20 cellular contexts compared by ENCODE assay signal in the genomic region with DNA sequence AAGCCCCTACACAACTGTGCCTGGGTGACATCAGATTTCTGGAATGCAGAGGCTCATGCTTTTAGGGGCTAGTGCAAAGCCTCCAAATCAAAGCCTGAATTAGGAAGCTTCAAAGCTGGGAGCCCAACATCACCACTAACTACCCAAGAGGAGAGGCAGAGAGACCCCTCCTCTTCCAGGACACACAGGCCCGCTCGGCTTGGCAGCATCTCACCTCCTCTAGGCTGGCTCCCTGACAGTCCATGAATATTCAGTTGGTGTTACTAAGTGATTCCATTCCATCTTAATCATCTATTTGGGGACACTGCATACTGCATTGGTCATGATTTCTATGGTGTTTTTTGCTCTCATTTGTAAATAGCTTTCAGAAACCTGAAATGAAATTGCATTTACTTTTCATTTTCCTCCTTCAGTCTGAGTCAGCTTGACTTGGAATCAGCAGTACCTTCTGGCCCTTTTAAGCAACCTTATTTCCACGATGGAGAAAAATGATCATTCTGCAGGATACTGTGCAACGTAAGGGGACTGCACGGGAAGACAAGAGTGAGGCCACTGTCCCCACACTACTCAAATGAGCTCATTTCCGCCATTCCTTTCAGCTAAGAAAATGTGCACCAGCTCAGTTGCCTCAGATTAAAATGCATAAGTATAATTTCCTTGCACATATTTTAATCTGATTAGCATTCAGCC.
A peak's percentile ranks its signal among the peaks of the same experiment; 100 is the strongest.
DNase-seq lines count a peak whose midpoint lies in the region; ATAC-seq, FAIRE-seq and TF ChIP-seq lines count a peak whose summit lies in the region.
"Had no signal": no experiment of that assay in that cellular context is flagged by ENCODE, and none has a peak within 500 bp of the region (broad histone marks: within the 10 kb centered on the region; RNA-seq: fewer than 3 reads in every experiment).

No MANE protein-coding gene starts in this region.

- no peak overlapping the region for H3K4ac ChIP-seq in H1 (replicated peaks; ENCODE audit: insufficient read length, low read depth, low read length)

- H3K23me2 ChIP-seq in H1 (ENCODE audit: low read depth, low read length) = no peaks in the 10 kb centered on the region

- no peaks in the 10 kb centered on the region for H3K4me1 ChIP-seq in H1 (replicated peaks in 1 of 4; ENCODE audit: control insufficient read depth in 3 of 4, insufficient read depth in 4 of 4, low read length in 3 of 4)
- H3K4me1 ChIP-seq: body of pancreas, parathyroid adenoma, tibial artery had no signal

- no peak overlapping the region for H2BK15ac ChIP-seq in H1 (ENCODE audit: low read length)

- ATAC-seq in GM21576 (IDR thresholded peaks at IDR 0.05; ENCODE audit: unreplicated experiment) = peak; percentile 42
- ATAC-seq in HG03565 (IDR thresholded peaks at IDR 0.05; ENCODE audit: unreplicated experiment) = peak; percentile 27
- ATAC-seq in activated naive CD4-positive, alpha-beta T cell treated with anti-CD3 and anti-CD28 coated beads, Interleukin-2, amount 50 U/mL, for 72 hours = no peak
- ATAC-seq: body of pancreas had no signal

- H3K9me3 ChIP-seq in H1 (ENCODE audit: insufficient read depth in 2 of 2, low read depth in 1 of 2, low read length in 1 of 2) = no peaks in the 10 kb centered on the region
- H3K9me3 ChIP-seq: body of pancreas had no signal

- H3K27me3 ChIP-seq in H1 (replicated peaks in 1 of 4; ENCODE audit: control insufficient read depth in 3 of 4, extremely low read depth in 1 of 4, insufficient read depth in 3 of 4, low read length in 3 of 4) = no peaks in the 10 kb centered on the region
- H3K27me3 ChIP-seq: body of pancreas, tibial artery had no signal

- H2AFZ ChIP-seq in H1 (ENCODE audit: low read length) = no peak overlapping the region
- H2AFZ ChIP-seq: parathyroid adenoma had no signal

- no peak for TF ChIP-seq RAD21 in H1 (IDR thresholded peaks at IDR 0.05 in 1 of 2, conservative IDR thresholded peaks at IDR 0.05 in 1 of 2; ENCODE audit: low read depth in 2 of 2, low read length in 2 of 2)

- no peak overlapping the region for H2BK20ac ChIP-seq in H1 (ENCODE audit: low read length)

- peak; percentile 30 for DNase-seq in ELR (ENCODE audit: low read depth)
- DNase-seq in H1 (ENCODE audit: low read depth in 1 of 2, low spot score in 2 of 2) = no peak
- DNase-seq in activated T-cell treated with anti-CD3 and anti-CD28 coated beads, Interleukin-2, amount 50 U/mL, for 48 hours = no peak
- DNase-seq in MV-4-11 (lab: John Stamatoyannopoulos, UW) = no peak
- no peak for DNase-seq in activated naive CD4-positive, alpha-beta T cell treated with anti-CD3 and anti-CD28 coated beads, Interleukin-2, amount 50 U/mL, for 72 hours (ENCODE audit: low spot score in 2 of 2)
- DNase-seq in HCEC 1CT = no peak
- DNase-seq: activated CD4-positive, alpha-beta T cell treated with anti-CD3 and anti-CD28 coated beads, Interleukin-2, amount 10 ng/mL, durations not matched to agents 7 days and 5 days; body of pancreas; effector memory CD4-positive, alpha-beta T cell; foreskin melanocyte; H7; midbrain; NCI-H146; tibial artery had no signal

- no peaks in the 10 kb centered on the region for H3K79me2 ChIP-seq in H1 (ENCODE audit: control insufficient read depth in 1 of 2, insufficient read depth in 2 of 2, low read length in 2 of 2)
- H3K79me2 ChIP-seq: parathyroid adenoma had no signal

- no peak overlapping the region for H3K27ac ChIP-seq in H1 (ENCODE audit: low read depth, low read length)
- H3K27ac ChIP-seq: body of pancreas, parathyroid adenoma, tibial artery had no signal

- peaks cover 3 to 4% of the 10 kb centered on the region in 2 donors for H3K9me3 Mint-ChIP-seq in activated naive CD4-positive, alpha-beta T cell treated with anti-CD3 and anti-CD28 coated beads, Interleukin-2, amount 50 U/mL, for 72 hours
- H3K9me3 Mint-ChIP-seq: activated CD4-positive, alpha-beta T cell treated with anti-CD3 and anti-CD28 coated beads, Interleukin-2, amount 10 ng/mL, durations not matched to agents 7 days and 5 days had no signal

- no peak overlapping the region for H4K8ac ChIP-seq in H1 (ENCODE audit: extremely low read depth, insufficient read depth, low read length)

- H2AK5ac ChIP-seq in H1 (ENCODE audit: low read depth, low read length) = no peak overlapping the region

- POLR2A ChIA-PET in H1 (lab: Charles Lee; ENCODE audit: partially characterized antibody) = no interaction called here

- FAIRE-seq in H1 (lab: Jason Lieb, UNC) = no peak
- FAIRE-seq: D721Med, GM19239, islet of Langerhans had no signal

- 97% methylated on average over 6 of the region's 6 CpGs; no CpG with 5 or more reads in 1 of the 2 experiments for WGBS in H1 (ENCODE audit: extremely low coverage in 1 of 2, insufficient coverage in 1 of 2, insufficient read length in 1 of 2, insufficient replicate concordance in 2 of 2, low coverage in 1 of 2, low lambda C conversion rate in 2 of 2, missing lambda C conversion rate in 1 of 2), 2 experiments

- no peak overlapping the region for H3K4me3 ChIP-seq in H1 (ENCODE audit: extremely low read depth in 1 of 4, insufficient read depth in 2 of 4, low read depth in 3 of 4, low read length in 4 of 4)
- H3K4me3 ChIP-seq: body of pancreas, tibial artery had no signal

- H3K18ac ChIP-seq in H1 (ENCODE audit: extremely low read depth, low read length) = no peak overlapping the region

- no peak for TF ChIP-seq CTCF in H1 (IDR thresholded peaks at IDR 0.05; ENCODE audit: control extremely low read depth in 1 of 3, insufficient read depth in 1 of 3, low read depth in 1 of 3, low read length in 3 of 3)

- H2BK5ac ChIP-seq in H1 (ENCODE audit: low read depth, low read length) = no peak overlapping the region

- no peaks in the 10 kb centered on the region for H3K36me3 ChIP-seq in H1 (ENCODE audit: control insufficient read depth in 2 of 4, insufficient read depth in 4 of 4, low read length in 3 of 4)
- H3K36me3 ChIP-seq: tibial artery had no signal

- H3K9ac ChIP-seq in H1 (replicated peaks in 1 of 4; ENCODE audit: extremely low read depth in 1 of 4, low read depth in 3 of 4, low read length in 3 of 4) = no peak overlapping the region
- H3K9ac ChIP-seq: parathyroid adenoma had no signal

- CTCF ChIA-PET in H1 (lab: Charles Lee; ENCODE audit: partially characterized antibody) = interaction anchor here (0.9 to 2.0 kb wide), 3 partner anchors 8 to 39 kb away, joined by 3 to 9 read pairs (median 3); no protein-coding TSS in a partner anchor

- no peak overlapping the region for H3K56ac ChIP-seq in H1 (replicated peaks; ENCODE audit: insufficient read length, low read depth, low read length)

- H3K36me3 Mint-ChIP-seq in activated naive CD4-positive, alpha-beta T cell treated with anti-CD3 and anti-CD28 coated beads, Interleukin-2, amount 50 U/mL, for 72 hours = no peaks in the 10 kb centered on the region

- no peaks in the 10 kb centered on the region for H3K79me1 ChIP-seq in H1 (ENCODE audit: low read depth, low read length)

- TF ChIP-seq EP300 in H1 (IDR thresholded peaks at IDR 0.05; ENCODE audit: borderline replicate concordance in 1 of 2, low read depth in 2 of 2, low read length in 2 of 2) = no peak

- H3K14ac ChIP-seq in H1 (ENCODE audit: insufficient read length) = no peak overlapping the region

- H4K91ac ChIP-seq in H1 (replicated peaks; ENCODE audit: insufficient read length, low read length) = no peak overlapping the region

- no peak for TF ChIP-seq POLR2A in H1 (IDR thresholded peaks at IDR 0.05; ENCODE audit: control extremely low read depth in 1 of 2, low read depth in 2 of 2, low read length in 2 of 2)

- H3K27ac Mint-ChIP-seq in activated naive CD4-positive, alpha-beta T cell treated with anti-CD3 and anti-CD28 coated beads, Interleukin-2, amount 50 U/mL, for 72 hours = no peak overlapping the region
- H3K27ac Mint-ChIP-seq: activated CD4-positive, alpha-beta T cell treated with anti-CD3 and anti-CD28 coated beads, Interleukin-2, amount 10 ng/mL, durations not matched to agents 7 days and 5 days had no signal

- H4K20me1 ChIP-seq in H1 (replicated peaks in 1 of 2; ENCODE audit: control insufficient read depth in 1 of 2, insufficient read depth in 2 of 2, low read length in 2 of 2) = no peaks in the 10 kb centered on the region

- no peak overlapping the region for H4K5ac ChIP-seq in H1 (ENCODE audit: insufficient read length, low read depth, low read length)

- H3K23ac ChIP-seq in H1 (ENCODE audit: insufficient read length) = no peak overlapping the region

- H2BK12ac ChIP-seq in H1 (ENCODE audit: low read depth, low read length) = no peak overlapping the region

- H3K4me2 ChIP-seq in H1 (ENCODE audit: insufficient read depth in 1 of 2, low read depth in 2 of 2, low read length in 2 of 2) = no peak overlapping the region

- H2BK120ac ChIP-seq in H1 (replicated peaks; ENCODE audit: low read depth, low read length) = no peak overlapping the region

TF ChIP-seq in H1, 55 proteins besides CTCF, POLR2A, EP300 and RAD21:
- TF ChIP-seq JUND (IDR thresholded peaks at IDR 0.05; ENCODE audit: low read length) (0 out of 2 replicates have a peak, but pooled peaks have one; percentile 33), PHF8 (conservative IDR thresholded peaks at IDR 0.05; ENCODE audit: low read depth, low read length) (no peak)

Comparison
In these comparisons a context has a peak if more than half of its experiments do, and no peak if none do; other contexts are left out.
1. ATAC-seq: peak in GM21576 (single experiment) and HG03565 (single experiment); none in activated naive CD4-positive, alpha-beta T cell treated with anti-CD3 and anti-CD28 coated beads, Interleukin-2, amount 50 U/mL, for 72 hours (0 of 2).